In genomic region chr16:71746442-71747046, GRCh38 we compare ENCODE assay signal across 8 cellular contexts. TPM values are rescaled to one million over a fixed set of nuclear protein-coding genes. Genes with fewer than 3 reads are reported as not detected.
DNase-seq lines count a peak whose midpoint lies in the region; ATAC-seq and TF ChIP-seq lines count a peak whose summit lies in the region.

No MANE protein-coding gene starts in this region.

- no peak overlapping the region for H3K27ac ChIP-seq in transverse colon

- DNase-seq in 8988T (peak; percentile 45), DMS 273 treated with DMSO at 0.1 percent for 48 hours (lab: John Stamatoyannopoulos, UW) (peak; percentile 17), NB4 (ENCODE audit: low read depth) (peak; percentile 61), adipocyte (ENCODE audit: low read depth) (peak; percentile 71), inferior parietal cortex (ENCODE audit: extremely low spot score) (peak; percentile 78), transverse colon (no peak)
- DNase-seq in stimulated activated naive CD4-positive, alpha-beta T cell treated with Interleukin-2 at 50 U/mL for 16 hours (lab: John Stamatoyannopoulos, UW): no peak

- 35 to 43% methylated on average over 7 of the region's 7 CpGs for WGBS in transverse colon (ENCODE audit: low coverage in 1 of 2), 2 donors

- H3K4me3 ChIP-seq in NB4 (ENCODE audit: low read depth, low read length) (no peak overlapping the region), adipocyte (ENCODE audit: low read length) (no peak overlapping the region), transverse colon (no peak overlapping the region)

- peak; percentile 77 for TF ChIP-seq CTCF in NB4 (IDR thresholded peaks at IDR 0.05; ENCODE audit: low read depth, low read length)
- TF ChIP-seq CTCF in transverse colon (IDR thresholded peaks at IDR 0.05): peak; percentile 68 to 74 (median 72)

- no peak for TF ChIP-seq EP300 in transverse colon (IDR thresholded peaks at IDR 0.05; ENCODE audit: low read depth)

- intact Hi-C loops in transverse colon (cut with DNase I; ENCODE audit: low total_unique reads): loop anchor here (5.0 kb wide), 1 partner anchor 1406 kb away; no protein-coding TSS in a partner anchor

- ATAC-seq in HG03460 (IDR thresholded peaks at IDR 0.05; ENCODE audit: unreplicated experiment): no peak

- no peak overlapping the region for H3K9ac ChIP-seq in adipocyte (ENCODE audit: low read length)

- TF ChIP-seq POLR2A in NB4 (IDR thresholded peaks at IDR 0.05; ENCODE audit: extremely low read depth, insufficient read length): no peak
- TF ChIP-seq POLR2A in transverse colon (IDR thresholded peaks at IDR 0.05): no peak

- H3K4me1 ChIP-seq in adipocyte (ENCODE audit: control insufficient read depth, insufficient read depth, low read length) (peaks cover 3% of the 10 kb centered on the region), transverse colon (no peaks in the 10 kb centered on the region)

- H3K36me3 ChIP-seq in adipocyte (ENCODE audit: control insufficient read depth, insufficient read depth, low read length, severe bottlenecking): peaks cover 90% of the 10 kb centered on the region
- H3K36me3 ChIP-seq in transverse colon: peaks cover 0 to 76% (median 37%) of the 10 kb centered on the region in 4 donors

- no peaks in the 10 kb centered on the region for H3K27me3 ChIP-seq in adipocyte (replicated peaks; ENCODE audit: control insufficient read depth, insufficient read depth, low read length)
- no peaks in the 10 kb centered on the region for H3K27me3 ChIP-seq in transverse colon

- in situ Hi-C loops in transverse colon (cut with MboI; ENCODE audit: low pct_ligation_motif_present in 1 of 4, low pct_unique_long_range_greater_than_20kb in 1 of 4, low sequenced_read_pairs in 3 of 4): loop anchor here in 1 of 4 donors (10.0 kb wide), 1 partner anchor 92 kb away; no protein-coding TSS in a partner anchor

- H3K9me3 ChIP-seq in adipocyte (ENCODE audit: control insufficient read depth, low read length): no peaks in the 10 kb centered on the region
- H3K9me3 ChIP-seq in transverse colon: no peaks in the 10 kb centered on the region

RNA-seq across cellular contexts. Expression of gene PHLPP2, which starts 22.0 kb away (rescaled TPM):
- 10 to 100 TPM; 50.5 to 98.4 (median 89.6) TPM for total RNA-seq in transverse colon

Comparison
In these comparisons a context has a peak if more than half of its experiments do, and no peak if none do; other contexts are left out.
1. DNase-seq: peak in 8988T (single experiment), DMS 273 treated with DMSO at 0.1 percent for 48 hours (single experiment), NB4 (single experiment), adipocyte (single experiment) and inferior parietal cortex (single experiment); none in transverse colon (single experiment) and stimulated activated naive CD4-positive, alpha-beta T cell treated with Interleukin-2 at 50 U/mL for 16 hours (single experiment).